21 cellular contexts compared by ENCODE assay signal in the genomic region with DNA sequence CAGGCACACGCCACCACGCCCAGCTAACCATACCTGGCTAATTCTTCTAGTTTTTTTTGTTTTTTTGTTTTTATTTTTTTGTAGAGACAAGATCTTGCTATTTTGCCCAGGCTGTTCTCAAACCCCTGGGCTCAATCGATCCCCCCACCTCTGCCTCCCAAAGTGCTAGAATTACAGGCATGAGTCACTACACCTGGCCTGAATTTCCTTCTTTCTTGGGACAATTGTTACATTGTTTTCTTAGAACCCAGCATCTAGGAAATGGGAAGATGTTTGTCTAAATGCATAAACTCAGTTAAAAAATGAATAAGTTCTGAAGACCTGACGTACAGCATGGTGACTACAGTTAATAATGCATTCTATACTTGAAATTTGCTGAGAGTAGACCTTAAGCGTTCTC. TPM values are rescaled to one million over a fixed set of nuclear protein-coding genes. Genes with fewer than 3 reads are reported as not detected.
A peak's percentile ranks its signal among the peaks of the same experiment; 100 is the strongest.
DNase-seq lines count a peak whose midpoint lies in the region; ATAC-seq, FAIRE-seq and TF ChIP-seq lines count a peak whose summit lies in the region.
"Had no signal": no experiment of that assay in that cellular context is flagged by ENCODE, and none has a peak within 500 bp of the region (broad histone marks: within the 10 kb centered on the region; RNA-seq: fewer than 3 reads in every experiment).

No MANE protein-coding gene starts in this region.

- no peak for ATAC-seq in GM21447 (IDR thresholded peaks at IDR 0.05; ENCODE audit: unreplicated experiment)
- no peak for ATAC-seq in HG02623 (IDR thresholded peaks at IDR 0.05; ENCODE audit: unreplicated experiment)
- no peak for ATAC-seq in HG02840 (IDR thresholded peaks at IDR 0.05; ENCODE audit: low FRiP score, unreplicated experiment)
- ATAC-seq: A549 had no signal

- H3K4me1 ChIP-seq in mammary epithelial cell (ENCODE audit: insufficient read depth, low read length) (no peaks in the 10 kb centered on the region), kidney (ENCODE audit: control insufficient read depth in 1 of 2, insufficient read depth in 1 of 2, low read depth in 1 of 2, low read length in 2 of 2) (no peaks in the 10 kb centered on the region)
- H3K4me1 ChIP-seq: A549, Caco-2 had no signal

- H3K36me3 ChIP-seq in mammary epithelial cell (ENCODE audit: insufficient read depth, low read length) (no peaks in the 10 kb centered on the region), kidney (ENCODE audit: control insufficient read depth in 1 of 2, insufficient read depth in 2 of 2, low read length in 2 of 2) (no peaks in the 10 kb centered on the region)

- BruUV-seq in mammary epithelial cell (replicated peaks; lab: Mats Ljungman, UMichigan), result no TSS peak
- no TSS peak for BruUV-seq in MCF 10A (replicated peaks; lab: Mats Ljungman, UMichigan)

- peaks cover 10% of the 10 kb centered on the region for H3K9me3 Mint-ChIP-seq in T-helper 1 cell treated with Interleukin-12 subunit alpha and Interleukin-12 subunit beta and Interleukin-4 antibody, amounts not matched to agents 30 μg/mL and 1 μg/mL, for 36 hours
- H3K9me3 Mint-ChIP-seq in MCF 10A (ENCODE audit: unreplicated experiment), result peaks cover 10% of the 10 kb centered on the region

- H2AFZ ChIP-seq in mammary epithelial cell (ENCODE audit: low read depth, low read length), result no peak overlapping the region

- no peak for FAIRE-seq in kidney (lab: Jason Lieb, UNC)
- FAIRE-seq: A549, GM12892, GM18507 had no signal

- CTCF ChIA-PET in mammary epithelial cell (lab: Charles Lee; ENCODE audit: low non-redundant PET), result no interaction called here
- CTCF ChIA-PET in MCF 10A (lab: Yijun Ruan, JAX), result interaction anchor here (1.3 kb wide), 1 partner anchor 16 kb away, joined by 4 read pairs; no protein-coding TSS in a partner anchor

- dilution Hi-C loops in mammary epithelial cell (cut with HindIII; ENCODE audit: low sequenced_read_pairs), result no loop called here

- H3K27me3 Mint-ChIP-seq in T-helper 1 cell treated with Interleukin-12 subunit alpha and Interleukin-12 subunit beta and Interleukin-4 antibody, amounts not matched to agents 30 μg/mL and 1 μg/mL, for 36 hours (ENCODE audit: low read depth), result peaks cover 21% of the 10 kb centered on the region
- H3K27me3 Mint-ChIP-seq in MCF 10A (ENCODE audit: insufficient read depth, unreplicated experiment), result no peaks in the 10 kb centered on the region

- H3K9me3 ChIP-seq in mammary epithelial cell (replicated peaks; ENCODE audit: insufficient read depth, low read length) (no peaks in the 10 kb centered on the region), kidney (ENCODE audit: control insufficient read depth in 1 of 2, low read length in 2 of 2) (no peaks in the 10 kb centered on the region)
- H3K9me3 ChIP-seq: A549, Caco-2 had no signal

- DNase-seq in T-helper 1 cell (no peak), mammary epithelial cell (peak; percentile 31), MCF 10A (ENCODE audit: unreplicated experiment) (no peak), kidney (peak; percentile 7)
- DNase-seq: AML-193; Caco-2; CD4-positive, alpha-beta T cell; DMS153; DMS79; GDM1; GOT3; H7 had no signal

- peaks cover 24% of the 10 kb centered on the region for H3K4me1 Mint-ChIP-seq in T-helper 1 cell treated with Interleukin-12 subunit alpha and Interleukin-12 subunit beta and Interleukin-4 antibody, amounts not matched to agents 30 μg/mL and 1 μg/mL, for 36 hours (ENCODE audit: low read depth)
- H3K4me1 Mint-ChIP-seq in MCF 10A (ENCODE audit: insufficient read depth, unreplicated experiment), result no peaks in the 10 kb centered on the region

- H3K4me2 ChIP-seq in mammary epithelial cell (ENCODE audit: insufficient read depth, low read depth, low read length), result no peak overlapping the region
- H3K4me2 ChIP-seq: A549 had no signal

- no peaks in the 10 kb centered on the region for H3K27me3 ChIP-seq in mammary epithelial cell (ENCODE audit: insufficient read depth, low read length)

- peak overlapping the region; percentile 45 for H3K27ac Mint-ChIP-seq in T-helper 1 cell treated with Interleukin-12 subunit alpha and Interleukin-12 subunit beta and Interleukin-4 antibody, amounts not matched to agents 30 μg/mL and 1 μg/mL, for 36 hours
- no peak overlapping the region for H3K27ac Mint-ChIP-seq in MCF 10A (ENCODE audit: low read depth, unreplicated experiment)
- H3K27ac Mint-ChIP-seq: CD4-positive, alpha-beta T cell had no signal

- POLR2A ChIA-PET in MCF 10A (lab: Yijun Ruan, JAX), result no interaction called here

- H3K9ac ChIP-seq in mammary epithelial cell (ENCODE audit: insufficient read depth, low read length), result no peak overlapping the region
- no peak overlapping the region for H3K9ac ChIP-seq in kidney (ENCODE audit: low read length in 2 of 2)

- H3K27ac ChIP-seq in mammary epithelial cell (ENCODE audit: insufficient read depth, low read depth, low read length) (no peak overlapping the region), kidney (ENCODE audit: low read depth in 2 of 2, low read length in 2 of 2) (no peak overlapping the region)
- H3K27ac ChIP-seq: 22Rv1, A549, C4-2B had no signal

- H3K79me2 ChIP-seq in mammary epithelial cell (ENCODE audit: insufficient read depth, low read length), result no peaks in the 10 kb centered on the region

- in situ Hi-C loops in mammary epithelial cell (cut with MboI; ENCODE audit: low sequenced_read_pairs in 2 of 2), result no loop called here

- no peaks in the 10 kb centered on the region for H4K20me1 ChIP-seq in mammary epithelial cell (ENCODE audit: insufficient read depth, low read length)

- no peak for TF ChIP-seq CTCF in mammary epithelial cell (conservative IDR thresholded peaks at IDR 0.05 in 1 of 2, IDR thresholded peaks at IDR 0.05 in 1 of 2; ENCODE audit: extremely low read depth in 1 of 2, insufficient read depth in 1 of 2, low read depth in 1 of 2, low read length in 2 of 2)
- TF ChIP-seq CTCF in MCF 10A (IDR thresholded peaks at IDR 0.05; ENCODE audit: unreplicated experiment), result no peak
- TF ChIP-seq CTCF in kidney (IDR thresholded peaks at IDR 0.05; ENCODE audit: borderline replicate concordance, extremely low read depth, insufficient read depth), result no peak

- 79% methylated on average over 5 of the region's 5 CpGs for WGBS in mammary epithelial cell (ENCODE audit: low coverage, missing lambda C conversion rate)

- H3K4me3 Mint-ChIP-seq in T-helper 1 cell treated with Interleukin-12 subunit alpha and Interleukin-12 subunit beta and Interleukin-4 antibody, amounts not matched to agents 30 μg/mL and 1 μg/mL, for 36 hours, result peak overlapping the region; percentile 15
- no peak overlapping the region for H3K4me3 Mint-ChIP-seq in MCF 10A (ENCODE audit: unreplicated experiment)
- H3K4me3 Mint-ChIP-seq: CD4-positive, alpha-beta T cell had no signal

- H3K36me3 Mint-ChIP-seq in T-helper 1 cell treated with Interleukin-12 subunit alpha and Interleukin-12 subunit beta and Interleukin-4 antibody, amounts not matched to agents 30 μg/mL and 1 μg/mL, for 36 hours (ENCODE audit: low read depth), result peaks cover 3% of the 10 kb centered on the region
- H3K36me3 Mint-ChIP-seq in MCF 10A (ENCODE audit: insufficient read depth, unreplicated experiment), result no peaks in the 10 kb centered on the region

- intact Hi-C loops in mammary epithelial cell (cut with micrococcal nuclease), result no loop called here
- intact Hi-C loops in MCF 10A (cut with micrococcal nuclease), result no loop called here
- intact Hi-C loops in kidney (cut with DNase I), result no loop called here

- H3K4me3 ChIP-seq in mammary epithelial cell (replicated peaks in 1 of 3; ENCODE audit: insufficient read depth in 1 of 3, low read depth in 2 of 3, low read length in 3 of 3) (no peak overlapping the region), kidney (ENCODE audit: low read length in 2 of 2) (no peak overlapping the region)
- H3K4me3 ChIP-seq: A549 had no signal

RNA-seq across cellular contexts. Expression of a gene that starts 10.8 kb away (rescaled TPM):
- total RNA-seq in mammary epithelial cell (10 to 100 TPM; 12.5 to 15.8 TPM), MCF 10A (2022) (5.6 and 7.3 TPM in 2 replicates), kidney (12.3 TPM)
- polyA plus RNA-seq in mammary epithelial cell (5.6 TPM), kidney (ENCODE audit: insufficient read depth, low read depth, low replicate concordance) (3.3 TPM)
- polyA minus RNA-seq in mammary epithelial cell, result 13.2 TPM

Comparison
In these comparisons a context has a peak if more than half of its experiments do, and no peak if none do; other contexts are left out.
1. DNase-seq: peak in mammary epithelial cell (single experiment) and kidney (single experiment); none in T-helper 1 cell (0 of 5) and MCF 10A (single experiment).